In genomic region chr2:175259164-175259563, GRCh38 we compare ENCODE assay signal across 33 cellular contexts.
A peak's percentile ranks its signal among the peaks of the same experiment; 100 is the strongest.
DNase-seq lines count a peak whose midpoint lies in the region; ATAC-seq, FAIRE-seq and TF ChIP-seq lines count a peak whose summit lies in the region.
"Had no signal": no experiment of that assay in that cellular context is flagged by ENCODE, and none has a peak within 500 bp of the region (broad histone marks: within the 10 kb centered on the region; RNA-seq: fewer than 3 reads in every experiment).

No MANE protein-coding gene starts in this region.

- H3K27ac ChIP-seq in K562 (ENCODE audit: extremely low read depth, low read depth, low read length) (no peak overlapping the region), osteoblast (ENCODE audit: low read depth, low read length) (no peak overlapping the region)
- H3K27ac ChIP-seq: 22Rv1; A549; BLaER1; BLaER1 treated with 17β-estradiol and CSF1 and Interleukin-3, amounts not matched to agents 10 nM and 100 nM; C4-2B had no signal

- no peak for TF ChIP-seq EP300 in K562 (IDR thresholded peaks at IDR 0.05; ENCODE audit: low read length)

- TF ChIP-seq RAD21 in K562 (CRISPR knock-in tag; conservative IDR thresholded peaks at IDR 0.05 in 1 of 2, IDR thresholded peaks at IDR 0.05 in 1 of 2) = no peak

- no peak overlapping the region for H3K4me2 ChIP-seq in K562 (ENCODE audit: insufficient read depth, low read length)
- H3K4me2 ChIP-seq in osteoblast (ENCODE audit: insufficient read depth, low read length) = no peak overlapping the region
- H3K4me2 ChIP-seq: A549; BLaER1; BLaER1 treated with 17β-estradiol and CSF1 and Interleukin-3, amounts not matched to agents 10 nM and 100 nM had no signal

- no peaks in the 10 kb centered on the region for H3K36me3 ChIP-seq in K562 (ENCODE audit: control insufficient read depth, insufficient read depth, low read length)
- H3K36me3 ChIP-seq in osteoblast (ENCODE audit: insufficient read depth, low read length) = no peaks in the 10 kb centered on the region
- H3K36me3 ChIP-seq: BE2C; BLaER1; BLaER1 treated with 17β-estradiol and CSF1 and Interleukin-3, amounts not matched to agents 10 nM and 100 nM had no signal

- H3K9ac ChIP-seq in K562 (ENCODE audit: insufficient read depth in 1 of 2, low read depth in 2 of 2, low read length in 2 of 2) = no peak overlapping the region
- H3K9ac ChIP-seq: BLaER1; BLaER1 treated with 17β-estradiol and CSF1 and Interleukin-3, amounts not matched to agents 10 nM and 100 nM had no signal

- no peak for FAIRE-seq in K562 (lab: Jason Lieb, UNC)
- FAIRE-seq: A204.1, A549, D721Med had no signal

- whole genome bisulfite sequencing in K562 (ENCODE audit: insufficient coverage, low coverage, missing lambda C conversion rate) = 0% methylated on average over 1 of the region's 1 CpG

- H3K79me2 ChIP-seq in K562 (ENCODE audit: control insufficient read depth, insufficient read depth, low read length) (no peaks in the 10 kb centered on the region), osteoblast (ENCODE audit: insufficient read depth, low read length) (no peaks in the 10 kb centered on the region)

- TF ChIP-seq POLR2A in K562 (conservative IDR thresholded peaks at IDR 0.05) = no peak

- H3K4me3 ChIP-seq in K562 = no peak overlapping the region
- no peak overlapping the region for H3K4me3 ChIP-seq in osteoblast (ENCODE audit: insufficient read depth, low read length)
- H3K4me3 ChIP-seq: A549; BLaER1; BLaER1 treated with 17β-estradiol and CSF1 and Interleukin-3, amounts not matched to agents 10 nM and 100 nM had no signal

- TF ChIP-seq CTCF in K562 (IDR thresholded peaks at IDR 0.05 in 2 of 3, conservative IDR thresholded peaks at IDR 0.05 in 1 of 3; ENCODE audit: insufficient read depth in 2 of 3, low read depth in 1 of 3, low read length in 3 of 3) (no peak), osteoblast (IDR thresholded peaks at IDR 0.05; ENCODE audit: extremely low read depth, low read depth, low read length) (no peak)

- H3K27me3 ChIP-seq in K562 (ENCODE audit: control insufficient read depth in 2 of 2, insufficient read depth in 2 of 2, low read length in 2 of 2) (peaks cover 0 to 3% of the 10 kb centered on the region in 2 experiments; a peak in 2 of 5 replicates), osteoblast (ENCODE audit: insufficient read depth, low read length) (no peaks in the 10 kb centered on the region)
- H3K27me3 ChIP-seq: BE2C; BLaER1; BLaER1 treated with 17β-estradiol and CSF1 and Interleukin-3, amounts not matched to agents 10 nM and 100 nM had no signal

- no peak for ATAC-seq in K562
- no peak for ATAC-seq in GM21529 (IDR thresholded peaks at IDR 0.05; ENCODE audit: unreplicated experiment)
- ATAC-seq: A549; CD8-positive, alpha-beta T cell had no signal

- no peak overlapping the region for H2AFZ ChIP-seq in K562 (ENCODE audit: low read depth, low read length)
- no peak overlapping the region for H2AFZ ChIP-seq in osteoblast (ENCODE audit: low read length)

- no peaks in the 10 kb centered on the region for H4K20me1 ChIP-seq in K562 (replicated peaks; ENCODE audit: control insufficient read depth, insufficient read depth, low read length)
- no peaks in the 10 kb centered on the region for H4K20me1 ChIP-seq in osteoblast (ENCODE audit: insufficient read depth, low read length)
- H4K20me1 ChIP-seq: BLaER1; BLaER1 treated with 17β-estradiol and CSF1 and Interleukin-3, amounts not matched to agents 10 nM and 100 nM had no signal

- DNase-seq in NCI-H82 (lab: John Stamatoyannopoulos, UW) = peak; percentile 49
- DNase-seq in NCI-H82 treated with DMSO at 0.1 percent for 48 hours (lab: John Stamatoyannopoulos, UW; ENCODE audit: unreplicated experiment) = no peak
- DNase-seq in K562 (ENCODE audit: extremely low read depth in 1 of 4, low spot score in 3 of 4) = no peak
- peak; percentile 72 for DNase-seq in osteoblast (ENCODE audit: insufficient read length, low spot score, missing footprints)
- no peak for DNase-seq in GF-D8 (lab: John Stamatoyannopoulos, UW)
- DNase-seq: 8988T; ACHN; AML-193; BE2C; C1 segment of cervical spinal cord; Caco-2; Calu3; CD4-positive, alpha-beta memory T cell; CD4-positive, alpha-beta T cell; CD4-positive, CD25-positive, alpha-beta regulatory T cell; CD8-positive, alpha-beta memory T cell; CD8-positive, alpha-beta T cell; COR-L47; DMS 273 treated with DMSO at 0.1 percent for 48 hours; DMS153; DMS53; DMS79; DMS79 treated with DMSO at 0.1 percent for 48 hours; DND-41; EL had no signal

- H3K9me1 ChIP-seq in K562 (ENCODE audit: control insufficient read depth, insufficient read depth, low read length) = no peaks in the 10 kb centered on the region

- intact Hi-C loops in K562 (cut with micrococcal nuclease) = no loop called here

- no TSS peak for BruUV-seq in K562 (replicated peaks; lab: Mats Ljungman, UMichigan)

- H3K9me3 ChIP-seq in K562 (replicated peaks; ENCODE audit: control insufficient read depth, insufficient read depth, low read depth, low read length) (no peaks in the 10 kb centered on the region), osteoblast (ENCODE audit: low read depth, low read length) (no peaks in the 10 kb centered on the region)
- H3K9me3 ChIP-seq: A549, BE2C, Caco-2 had no signal

- in situ Hi-C loops in K562 (cut with MboI) = no loop called here

- CTCF ChIA-PET in K562 (lab: Yijun Ruan, JAX; ENCODE audit: low intra/inter-chr PET ratio) = no interaction called here

- peaks cover 0 to 7% of the 10 kb centered on the region in 2 experiments; a peak in 1 of 5 replicates for H3K4me1 ChIP-seq in K562 (replicated peaks in 1 of 2; ENCODE audit: control insufficient read depth in 2 of 2, insufficient read depth in 2 of 2, low read length in 2 of 2)
- H3K4me1 ChIP-seq in osteoblast (ENCODE audit: insufficient read depth, low read length) = no peaks in the 10 kb centered on the region
- H3K4me1 ChIP-seq: A549; BE2C; BLaER1; BLaER1 treated with 17β-estradiol and CSF1 and Interleukin-3, amounts not matched to agents 10 nM and 100 nM; Caco-2 had no signal

- POLR2A ChIA-PET in K562 (lab: Yijun Ruan, JAX) = interaction anchor here (0.8 to 0.9 kb wide), 3 partner anchors 9 to 93 kb away, joined by 3 to 6 read pairs (median 3); no protein-coding TSS in a partner anchor

TF ChIP-seq in K562, 482 proteins besides CTCF, POLR2A, EP300 and RAD21:
- TF ChIP-seq PURB (CRISPR knock-in tag; IDR thresholded peaks at IDR 0.05; ENCODE audit: low read depth) = no peak
- peak; percentile 54 for TF ChIP-seq RBM25 (IDR thresholded peaks at IDR 0.05; ENCODE audit: low read depth, low read length, severe bottlenecking)
TF ChIP-seq in K562: peak in this region for 1.

Comparison
In these comparisons a context has a peak if more than half of its experiments do, and no peak if none do; other contexts are left out.
1. DNase-seq: peak in NCI-H82 (single experiment) and osteoblast (single experiment); none in NCI-H82 treated with DMSO at 0.1 percent for 48 hours (single experiment), K562 (0 of 4) and GF-D8 (single experiment).